Comparison of ENCODE assay signal across 8 cellular contexts in genomic region chr21:42892931-42893660, GRCh38. TPM values are rescaled to one million over a fixed set of nuclear protein-coding genes. Genes with fewer than 3 reads are reported as not detected.
DNase-seq lines count a peak whose midpoint lies in the region; ATAC-seq, FAIRE-seq and TF ChIP-seq lines count a peak whose summit lies in the region.

Gene NDUFV3, plus strand, starts transcription at chr21:42893309. Its CDS starts 25 bp downstream, at chr21:42893334.

- H3K9me3 ChIP-seq in OCI-LY7 (ENCODE audit: low read length) (no peaks in the 10 kb centered on the region), endothelial cell of umbilical vein (replicated peaks; ENCODE audit: control insufficient read depth, insufficient read depth, low read length) (no peaks in the 10 kb centered on the region)

- H4K20me1 ChIP-seq in OCI-LY7 (ENCODE audit: insufficient read depth, low read length) (no peaks in the 10 kb centered on the region), endothelial cell of umbilical vein (replicated peaks; ENCODE audit: control insufficient read depth, extremely low read depth, insufficient read depth, low read length) (no peaks in the 10 kb centered on the region)

- H3K36me3 ChIP-seq in OCI-LY7 (ENCODE audit: insufficient read depth, low read length) (peaks cover 9% of the 10 kb centered on the region; the same call in 1 of the 2 replicates), endothelial cell of umbilical vein (ENCODE audit: control insufficient read depth in 2 of 2, extremely low read depth in 1 of 2, insufficient read depth in 2 of 2, low read length in 2 of 2) (peaks cover 0 to 4% of the 10 kb centered on the region in 2 experiments)

- POLR2A ChIA-PET in OCI-LY7 (lab: Charles Lee), result interaction anchor here (0.8 to 1.9 kb wide), 7 partner anchors 12 to 770 kb away, joined by 3 to 8 read pairs (median 3); no protein-coding TSS in a partner anchor
- POLR2A ChIA-PET in endothelial cell of umbilical vein (lab: Charles Lee), result interaction anchor here (0.6 to 1.3 kb wide), 2 partner anchors 70 to 81 kb away, joined by 3 to 5 read pairs; partner anchors contain the start of gene PKNOX1

- CTCF ChIA-PET in OCI-LY7 (lab: Charles Lee; ENCODE audit: unreplicated experiment) (interaction anchor here (0.6 kb wide), 2 partner anchors 18 to 437 kb away, joined by 3 read pairs; no protein-coding TSS in a partner anchor), endothelial cell of umbilical vein (lab: Charles Lee) (interaction anchor here (1.1 to 1.4 kb wide), 3 partner anchors 12 to 300 kb away, joined by 3 to 6 read pairs (median 3); no protein-coding TSS in a partner anchor)

- H3K9me1 ChIP-seq in endothelial cell of umbilical vein (replicated peaks; ENCODE audit: control insufficient read depth, extremely low read depth, insufficient read depth, low read length), result no peaks in the 10 kb centered on the region

- H3K27ac ChIP-seq in OCI-LY7 (ENCODE audit: low read depth, low read length, poor library complexity, severe bottlenecking) (peak within 1 kb of the TSS; percentile 49), endothelial cell of umbilical vein (ENCODE audit: insufficient read depth, low read depth, low read length) (peak within 1 kb of the TSS; percentile 36)

- H3K4me2 ChIP-seq in OCI-LY7 (ENCODE audit: low read length) (peak within 1 kb of the TSS; percentile 93), endothelial cell of umbilical vein (ENCODE audit: insufficient read depth, low read length) (peak within 1 kb of the TSS; percentile 46)

- peaks cover 14% of the 10 kb centered on the region for H3K4me1 ChIP-seq in OCI-LY7 (ENCODE audit: insufficient read depth, low read length, poor library complexity, severe bottlenecking)
- peaks cover 5% of the 10 kb centered on the region for H3K4me1 ChIP-seq in endothelial cell of umbilical vein (ENCODE audit: control insufficient read depth, extremely low read depth, insufficient read depth, low read length)

- intact Hi-C loops in OCI-LY7 (cut with micrococcal nuclease; ENCODE audit: unreplicated experiment), result loop anchor here (2.0 kb wide), 1 partner anchor 14 kb away; the partner anchor contains the start of gene WDR4
- intact Hi-C loops in endothelial cell of umbilical vein (cut with micrococcal nuclease), result loop anchor here (1.0 to 10.0 kb wide), 3 partner anchors 14 to 82 kb away; partner anchors contain the start of genes PKNOX1 and WDR4

- H3K27me3 ChIP-seq in endothelial cell of umbilical vein (ENCODE audit: control insufficient read depth in 2 of 2, insufficient read depth in 2 of 2, low read length in 2 of 2), result no peaks in the 10 kb centered on the region

- H3K4me3 ChIP-seq in OCI-LY7 (ENCODE audit: low read depth, low read length, poor library complexity, severe bottlenecking) (peak within 1 kb of the TSS; percentile 92), endothelial cell of umbilical vein (replicated peaks in 1 of 3; ENCODE audit: insufficient read depth in 1 of 3, low read depth in 1 of 3, low read length in 3 of 3) (peak within 1 kb of the TSS; percentile 42 to 77 (median 71))

- peak within 1 kb of the TSS; percentile 78 for H3K9ac ChIP-seq in endothelial cell of umbilical vein (replicated peaks; ENCODE audit: extremely low read depth, insufficient read depth, low read length)

- DNase-seq in D721Med (ENCODE audit: insufficient read length, low spot score), result peak; percentile 81
- peak; percentile 87 for DNase-seq in HuH-7.5 (ENCODE audit: low spot score)
- peak; percentile 100 for DNase-seq in OCI-LY7 (ENCODE audit: low spot score)
- DNase-seq in activated T-cell treated with anti-CD3 and anti-CD28 coated beads for 1 hour (ENCODE audit: low read depth), result peak; percentile 100
- peak; percentile 99 for DNase-seq in endothelial cell of umbilical vein (ENCODE audit: low read depth, low spot score)
- peak; percentile 99 for DNase-seq in middle frontal gyrus (ENCODE audit: extremely low spot score, low spot score)
- DNase-seq in stimulated activated CD8-positive, alpha-beta memory T cell treated with anti-CD3 and anti-CD28 coated beads, Interleukin-2, amount 100 ng/mL, for 48 hours (ENCODE audit: low read depth in 2 of 2), result peak; percentile 100

- peak; percentile 82 for ATAC-seq in GM21526 (IDR thresholded peaks at IDR 0.05; ENCODE audit: low FRiP score, unreplicated experiment)

- FAIRE-seq in D721Med (lab: Jason Lieb, UNC), result no peak
- FAIRE-seq in endothelial cell of umbilical vein (lab: Jason Lieb, UNC), result peak; percentile 91

- BruUV-seq in OCI-LY7 (replicated peaks; lab: Mats Ljungman, UMichigan) (no TSS peak), endothelial cell of umbilical vein (replicated peaks; lab: Mats Ljungman, UMichigan) (no TSS peak)

- TF ChIP-seq POLR2A in endothelial cell of umbilical vein (IDR thresholded peaks at IDR 0.05; ENCODE audit: low read depth, low read length), result peak; percentile 93

- H3K9me2 ChIP-seq in OCI-LY7 (ENCODE audit: insufficient read depth, low read length), result no peaks in the 10 kb centered on the region

- TF ChIP-seq CTCF in D721Med (IDR thresholded peaks at IDR 0.05; ENCODE audit: insufficient read depth, missing control alignments), result no peak
- TF ChIP-seq CTCF in OCI-LY7 (conservative IDR thresholded peaks at IDR 0.05; ENCODE audit: low read length), result no peak
- no peak for TF ChIP-seq CTCF in endothelial cell of umbilical vein (IDR thresholded peaks at IDR 0.05; ENCODE audit: extremely low read depth in 1 of 2, insufficient read depth in 1 of 2, low read depth in 1 of 2, low read length in 2 of 2)

- H3K79me2 ChIP-seq in OCI-LY7 (ENCODE audit: insufficient read depth, low read depth, low read length), result peaks cover 13% of the 10 kb centered on the region; the same call in 1 of the 2 replicates
- H3K79me2 ChIP-seq in endothelial cell of umbilical vein (ENCODE audit: control insufficient read depth, insufficient read depth, low read length), result peaks cover 21% of the 10 kb centered on the region

- peak within 1 kb of the TSS; percentile 70 for H2AFZ ChIP-seq in OCI-LY7 (ENCODE audit: low read length)
- peak within 1 kb of the TSS; percentile 78 for H2AFZ ChIP-seq in endothelial cell of umbilical vein (ENCODE audit: low read depth, low read length)

- dilution Hi-C loops in endothelial cell of umbilical vein (cut with MboI; ENCODE audit: extremely low pct_ligation_motif_present, low sequenced_read_pairs), result no loop called here

TF ChIP-seq in endothelial cell of umbilical vein, 7 proteins besides CTCF, POLR2A, EP300 and RAD21:
- TF ChIP-seq MYC (IDR thresholded peaks at IDR 0.05; ENCODE audit: low read depth, low read length) (no peak), FOS (IDR thresholded peaks at IDR 0.05; ENCODE audit: borderline replicate concordance, insufficient read depth, low read length) (no peak), POLR2AphosphoS5 (IDR thresholded peaks at IDR 0.05; ENCODE audit: insufficient read depth, low read depth, low read length) (peak; percentile 94), EZH2 (IDR thresholded peaks at IDR 0.05; ENCODE audit: borderline replicate concordance, low read depth, low read length, severe bottlenecking) (no peak), MAX (IDR thresholded peaks at IDR 0.05; ENCODE audit: insufficient read depth, insufficient read length) (no peak)

RNA-seq across cellular contexts. Expression of gene NDUFV3, which starts in this region (rescaled TPM):
- total RNA-seq in OCI-LY7 (2014; rRNA removed; shearing (Covaris generic)), result 23.1 and 40.8 TPM in 2 replicates
- total RNA-seq in OCI-LY7 (2022) (28.2 and 29.4 TPM in 2 replicates), endothelial cell of umbilical vein (40.6 and 45.7 TPM in 2 replicates)
- polyA plus RNA-seq in endothelial cell of umbilical vein, result 12.1 and 13.4 TPM in 2 replicates
- 20.0 and 20.9 TPM in 2 replicates for polyA plus RNA-seq in endothelial cell of umbilical vein (2011; cell fraction: cytosol; rRNA removed)
- 20.5 and 21.2 TPM in 2 replicates for polyA plus RNA-seq in endothelial cell of umbilical vein (2011; cell fraction: nucleus; rRNA removed)
- polyA plus RNA-seq in endothelial cell of umbilical vein (2012), result 36.7 and 37.4 TPM in 2 replicates
- 8.1 and 12.2 TPM in 2 replicates for polyA minus RNA-seq in endothelial cell of umbilical vein
- polyA minus RNA-seq in endothelial cell of umbilical vein (2011; cell fraction: cytosol; rRNA and poly(A)+ RNA removed), result 39.0 TPM
- 4.6 and 6.2 TPM in 2 replicates for polyA minus RNA-seq in endothelial cell of umbilical vein (2011; cell fraction: nucleus; rRNA and poly(A)+ RNA removed)

Comparison
In these comparisons a context has a peak if more than half of its experiments do, and no peak if none do; other contexts are left out.
1. Peak in every context shown above with its lines: DNase-seq, ATAC-seq, H3K4me3 ChIP-seq and H3K27ac ChIP-seq.